Comparison of ENCODE assay signal across 10 cellular contexts in the genomic region with DNA sequence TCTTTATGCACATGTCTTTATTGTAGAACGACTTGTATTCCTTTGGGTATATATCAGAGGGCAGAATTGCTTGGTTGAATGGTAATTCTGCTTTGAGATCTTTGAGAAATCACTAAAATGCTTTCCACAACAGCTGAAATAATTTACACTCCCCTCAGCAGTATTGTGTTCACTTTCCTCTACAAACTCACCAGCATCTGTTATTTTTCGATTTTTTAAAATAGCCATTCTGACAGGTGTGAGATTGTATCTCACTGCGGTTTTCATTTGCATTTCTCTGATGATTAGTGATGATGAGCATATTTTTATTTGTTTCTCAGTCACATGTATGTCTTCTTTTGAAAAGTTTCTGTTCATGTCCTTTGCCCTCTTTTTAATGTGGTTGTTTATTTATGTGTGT.
"Had no signal": no experiment of that assay in that cellular context is flagged by ENCODE, and none has a peak within 500 bp of the region (broad histone marks: within the 10 kb centered on the region; RNA-seq: fewer than 3 reads in every experiment).

No MANE protein-coding gene starts in this region.

- ATAC-seq: HCT116, K562 had no signal

- DNase-seq: GM23248, GOT3, H7, HFFc6, IMR-90, KG1 had no signal

- H3K4me1 ChIP-seq: HAP-1 had no signal

- H3K36me3 ChIP-seq: HAP-1 had no signal

- H3K4me3 ChIP-seq: GM23248, HAP-1, K562 had no signal

- H3K27ac ChIP-seq: GM23248 had no signal

- H3K9me3 ChIP-seq: HAP-1 had no signal

- H3K27ac Mint-ChIP-seq: HFFc6 had no signal

- H3K9ac ChIP-seq: GM23248 had no signal

- H2AFZ ChIP-seq: GM23248 had no signal

- FAIRE-seq: HTR-8/SVneo, K562 had no signal

- H3K4me3 Mint-ChIP-seq: HFFc6 had no signal
